24 cellular contexts compared by ENCODE assay signal in genomic region chr2:95179451-95179850, GRCh38.
"Had no signal": no experiment of that assay in that cellular context is flagged by ENCODE, and none has a peak within 500 bp of the region (broad histone marks: within the 10 kb centered on the region; RNA-seq: fewer than 3 reads in every experiment).

No MANE protein-coding gene starts in this region.

- H3K27me3 ChIP-seq: brain microvascular endothelial cell, sigmoid colon, suprapubic skin, tibial nerve had no signal

- H3K4me1 ChIP-seq: lower lobe of right lung, sigmoid colon, suprapubic skin, tibial nerve had no signal

- ATAC-seq: esophagus mucosa; lower lobe of right lung; natural killer cell treated with Interleukin-12 subunit alpha and Interleukin-12 subunit beta and Interleukin-15 and Interleukin-18, amount 100 ng/mL, for 72 hours; stimulated activated memory B cell treated with anti-CD40 and anti-IgM and Interleukin-4, amounts not matched to agents 10 μg/mL and 1 μg/mL and 100 μg/mL, for 72 hours had no signal

- H3K9me3 ChIP-seq: suprapubic skin had no signal

- DNase-seq: activated CD4-positive, alpha-beta memory T cell treated with anti-CD3 and anti-CD28 coated beads for 36 hours; activated CD4-positive, alpha-beta T cell treated with anti-CD3 and anti-CD28 coated beads for 48 hours; activated CD8-positive, alpha-beta memory T cell treated with anti-CD3 and anti-CD28 coated beads, Interleukin-2, amount 50 U/mL, for 4 hours; activated effector memory CD4-positive, alpha-beta T cell treated with anti-CD3 and anti-CD28 coated beads, Interleukin-2, amount 50 U/mL, for 16 hours; activated naive CD4-positive, alpha-beta T cell treated with anti-CD3 and anti-CD28 coated beads for 36 hours; activated naive CD8-positive, alpha-beta T cell treated with anti-CD3 and anti-CD28 coated beads for 36 hours; activated T-cell treated with anti-CD3 and anti-CD28 coated beads, Interleukin-2, amount 50 U/mL, for 1 hour; amniotic stem cell; brain microvascular endothelial cell; caudate nucleus; endodermal cell; foreskin melanocyte; lower lobe of right lung; mesenchymal stem cell; sigmoid colon; stimulated activated CD4-positive, alpha-beta T cell treated with anti-CD3 and anti-CD28 coated beads, Interleukin-1b, Interleukin-23, amount 100 ng/mL, for 48 hours; stimulated activated CD4-positive, alpha-beta T cell treated with anti-CD3 and anti-CD28 coated beads, Interleukin-4, amount 100 ng/mL, for 4 hours; stimulated activated CD8-positive, alpha-beta memory T cell treated with anti-CD3 and anti-CD28 coated beads, Interleukin-4, amount 100 ng/mL, for 48 hours had no signal

- H3K4me3 ChIP-seq: lower lobe of right lung, sigmoid colon, smooth muscle cell, suprapubic skin, tibial nerve had no signal

- H3K27ac ChIP-seq: brain microvascular endothelial cell, lower lobe of right lung, sigmoid colon, suprapubic skin, tibial nerve had no signal
